ENCODE assay signal across 8 cellular contexts in the genomic region with DNA sequence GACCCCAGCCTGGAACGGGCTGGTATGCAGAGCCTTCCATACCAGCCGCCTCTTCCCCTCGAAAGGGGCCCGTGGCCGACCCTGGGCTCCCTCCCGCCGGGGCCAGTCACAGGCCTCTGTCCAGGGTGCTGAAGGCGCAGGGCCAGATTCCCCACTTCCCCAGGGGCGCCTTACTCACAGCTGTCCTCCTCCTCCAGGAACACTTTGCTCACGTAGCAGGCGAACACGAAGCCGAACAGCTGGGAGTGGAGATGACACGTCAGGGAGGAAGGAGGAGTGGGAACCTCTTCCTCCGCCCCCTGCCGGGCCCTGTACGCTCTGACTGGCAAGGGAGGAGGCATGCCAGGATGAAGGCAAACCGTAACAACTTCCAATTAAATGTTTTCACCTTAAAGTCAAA. TPM values are rescaled to one million over a fixed set of nuclear protein-coding genes. Genes with fewer than 3 reads are reported as not detected.
DNase-seq lines count a peak whose midpoint lies in the region; ATAC-seq and TF ChIP-seq lines count a peak whose summit lies in the region.

No MANE protein-coding gene starts in this region.

- H4K20me1 ChIP-seq in PC-9 (ENCODE audit: insufficient read depth), result no peaks in the 10 kb centered on the region

- CTCF ChIA-PET in PC-9 (lab: Charles Lee), result no interaction called here

- H3K9me3 ChIP-seq in PC-9 (ENCODE audit: insufficient read depth, low read depth) (no peaks in the 10 kb centered on the region), upper lobe of left lung (no peaks in the 10 kb centered on the region)

- no peak overlapping the region for H2AFZ ChIP-seq in PC-9

- intact Hi-C loops in PC-9 (cut with micrococcal nuclease; ENCODE audit: unreplicated experiment), result loop anchor here (5.0 to 10.0 kb wide), 3 partner anchors 400 to 602 kb away; no protein-coding TSS in a partner anchor

- H3K4me1 ChIP-seq in PC-9 (replicated peaks; ENCODE audit: insufficient read depth), result no peaks in the 10 kb centered on the region
- H3K4me1 ChIP-seq in upper lobe of left lung, result peaks cover 9 to 15% (median 13%) of the 10 kb centered on the region in 4 donors

- TF ChIP-seq POLR2A in upper lobe of left lung (IDR thresholded peaks at IDR 0.05), result no peak

- TF ChIP-seq EP300 in upper lobe of left lung (IDR thresholded peaks at IDR 0.05), result no peak

- peak; percentile 78 to 93 for ATAC-seq in upper lobe of left lung (ENCODE audit: low FRiP score in 2 of 2)
- no peak for ATAC-seq in GM21528 (IDR thresholded peaks at IDR 0.05; ENCODE audit: low FRiP score, unreplicated experiment)

- 3 to 8% methylated on average over 4 to 18 of the region's 18 CpGs for WGBS in upper lobe of left lung, 2 donors

- H3K36me3 ChIP-seq in PC-9 (ENCODE audit: low read depth), result no peaks in the 10 kb centered on the region
- no peaks in the 10 kb centered on the region for H3K36me3 ChIP-seq in upper lobe of left lung

- H3K4me3 ChIP-seq in PC-9 (no peak overlapping the region; the same call in 1 of the 2 replicates), fibroblast of villous mesenchyme (ENCODE audit: low read depth, low read length) (peak overlapping the region; percentile 45), upper lobe of left lung (peak overlapping the region in 2 of 4 donors; percentile 11 to 17)

- H3K9me2 ChIP-seq in PC-9 (ENCODE audit: insufficient read depth), result no peaks in the 10 kb centered on the region

- H3K27me3 ChIP-seq in PC-9 (ENCODE audit: insufficient read depth, low read depth), result no peaks in the 10 kb centered on the region
- H3K27me3 ChIP-seq in upper lobe of left lung, result peaks cover 0 to 9% (median 6%) of the 10 kb centered on the region in 4 donors

- H3K27ac ChIP-seq in PC-9 (no peak overlapping the region), upper lobe of left lung (no peak overlapping the region)

- BruUV-seq in PC-9 (replicated peaks; lab: Mats Ljungman, UMichigan), result no TSS peak

- no peaks in the 10 kb centered on the region for H3K79me2 ChIP-seq in PC-9 (ENCODE audit: low read depth)

- peak overlapping the region; percentile 42 for H3K4me2 ChIP-seq in PC-9

- peak; percentile 52 for TF ChIP-seq CTCF in PC-9 (conservative IDR thresholded peaks at IDR 0.05)
- peak; percentile 53 for TF ChIP-seq CTCF in fibroblast of villous mesenchyme (IDR thresholded peaks at IDR 0.05; ENCODE audit: insufficient read depth, low read depth, low read length)
- TF ChIP-seq CTCF in upper lobe of left lung (IDR thresholded peaks at IDR 0.05), result peak in 1 of 6 experiments; percentile 28

- POLR2A ChIA-PET in PC-9 (lab: Charles Lee; ENCODE audit: unreplicated experiment), result no interaction called here

- no peaks in the 10 kb centered on the region for H3F3A ChIP-seq in PC-9 (ENCODE audit: insufficient read depth, low read depth)

- DNase-seq in AG08395 (ENCODE audit: low spot score) (peak; percentile 90), HCEC 1CT (peak; percentile 94), PC-9 (peak; percentile 73 to 77), fibroblast of villous mesenchyme (ENCODE audit: low read depth) (peak; percentile 95), occipital lobe (lab: John Stamatoyannopoulos, UW) (peak; percentile 63), upper lobe of left lung (peak; percentile 57 to 84)
- DNase-seq in activated T-helper 1 cell treated with anti-CD3 and anti-CD28 coated beads, Interleukin-2, amount 50 U/mL, for 16 hours (ENCODE audit: low read depth in 1 of 2, low spot score in 1 of 2), result peak; percentile 11 to 19

RNA-seq across cellular contexts. Expression of gene NKAIN1, which starts 57.3 kb away (rescaled TPM):
- total RNA-seq in PC-9 (2021) (0.96 TPM in 1 of 2 replicates, not detected in the other), fibroblast of villous mesenchyme (not detected in 2 replicates), occipital lobe (33.4 TPM), upper lobe of left lung (under 1 TPM in 2 of 6 donors, not detected in 4; 0.13 to 0.31 TPM)

Comparison
In these comparisons a context has a peak if more than half of its experiments do, and no peak if none do; other contexts are left out.
1. DNase-seq: peak in every context shown above with its lines; median percentile 95 in fibroblast of villous mesenchyme; 94 in HCEC 1CT; 90 in AG08395; 75 in PC-9; 70 in upper lobe of left lung; 63 in occipital lobe; 15 in activated T-helper 1 cell treated with anti-CD3 and anti-CD28 coated beads, Interleukin-2, amount 50 U/mL, for 16 hours.
2. RNA of gene NKAIN1, which starts 57.3 kb away (total RNA-seq): 33.4 TPM in occipital lobe (single experiment); 0.96 TPM in PC-9, not detected in fibroblast of villous mesenchyme and 0.13 to 0.31 TPM in upper lobe of left lung; every median in the first group is over 10 times any median in the second.